ENCODE assay signal across 8 cellular contexts in the genomic region with DNA sequence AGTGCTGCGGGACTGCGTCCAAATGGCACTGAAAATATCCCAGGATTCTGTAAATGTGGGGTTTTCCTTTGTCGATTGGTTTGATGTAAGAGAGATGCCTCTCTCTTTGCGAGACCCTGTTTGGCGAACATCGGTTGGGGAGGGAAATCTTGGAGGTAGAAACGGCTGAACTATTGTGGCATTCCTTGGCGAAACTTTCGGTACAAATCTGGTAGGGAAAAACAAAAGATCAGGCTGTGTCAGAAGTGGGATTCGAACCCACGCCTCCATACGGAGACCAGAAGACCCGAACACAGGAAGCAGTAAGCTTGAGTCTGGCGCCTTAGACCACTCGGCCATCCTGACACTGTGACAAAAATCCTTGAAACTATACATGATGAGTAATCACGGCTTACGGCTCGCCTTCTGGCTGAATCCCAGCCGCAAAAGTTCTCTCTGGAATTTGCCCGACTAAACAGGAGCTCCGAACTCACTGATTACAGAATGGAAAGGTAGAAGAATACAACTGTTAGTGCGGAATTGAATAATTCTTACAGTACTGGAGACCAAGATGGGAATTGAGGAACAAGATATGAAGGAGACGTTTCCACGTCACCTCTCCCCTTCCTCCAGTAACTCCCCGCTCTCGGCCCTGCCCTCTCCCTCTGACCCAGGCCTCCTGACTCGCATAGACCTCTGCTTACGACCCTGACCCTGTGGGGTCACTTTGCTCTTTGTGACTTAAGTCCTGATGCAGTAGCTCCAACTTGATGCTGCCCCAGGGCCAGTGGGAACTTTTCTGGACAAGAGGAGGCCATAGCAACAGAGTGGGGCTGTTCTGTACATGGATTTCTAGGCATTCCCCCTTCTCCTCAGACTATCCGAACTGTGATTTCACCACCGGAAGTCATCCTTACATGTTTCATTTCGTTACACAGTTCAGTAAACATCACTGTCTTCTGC.
A peak's percentile ranks its signal among the peaks of the same experiment; 100 is the strongest.
DNase-seq lines count a peak whose midpoint lies in the region; ATAC-seq lines count a peak whose summit lies in the region.

No MANE protein-coding gene starts in this region.

- peak overlapping the region; percentile 51 for H3K23ac ChIP-seq in trophoblast cell (ENCODE audit: low read length)

- H3K4me3 Mint-ChIP-seq in activated CD8-positive, alpha-beta memory T cell treated with anti-CD3 and anti-CD28 coated beads, Interleukin-2, amount 10 ng/mL, durations not matched to agents 7 days and 5 days, result peak overlapping the region; percentile 65

- no peak overlapping the region for H2BK120ac ChIP-seq in trophoblast cell (ENCODE audit: insufficient read depth, low read length, poor library complexity)

- H4K8ac ChIP-seq in trophoblast cell (ENCODE audit: low read depth, low read length), result peak overlapping the region; percentile 63

- H3K27me3 ChIP-seq in trophoblast cell (ENCODE audit: insufficient read depth, low read length), result no peaks in the 10 kb centered on the region

- no peaks in the 10 kb centered on the region for H3K9me3 ChIP-seq in trophoblast cell (ENCODE audit: insufficient read depth, low read depth, low read length)

- no peaks in the 10 kb centered on the region for H3K79me2 ChIP-seq in trophoblast cell (ENCODE audit: control insufficient read depth, insufficient read depth, low read length, poor library complexity)

- H3K36me3 ChIP-seq in trophoblast cell (ENCODE audit: control insufficient read depth in 1 of 2, insufficient read depth in 2 of 2, low read length in 2 of 2), result no peaks in the 10 kb centered on the region

- peak overlapping the region; percentile 63 for H4K12ac ChIP-seq in trophoblast cell (ENCODE audit: low read depth, low read length)

- no peaks in the 10 kb centered on the region for H3K9me3 Mint-ChIP-seq in activated CD8-positive, alpha-beta memory T cell treated with anti-CD3 and anti-CD28 coated beads, Interleukin-2, amount 10 ng/mL, durations not matched to agents 7 days and 5 days (ENCODE audit: low read depth)

- H2BK5ac ChIP-seq in trophoblast cell (ENCODE audit: low read depth, low read length, poor library complexity), result no peak overlapping the region

- H3K4me2 ChIP-seq in trophoblast cell (ENCODE audit: low read length), result peak overlapping the region; percentile 87

- no peak overlapping the region for H3K14ac ChIP-seq in trophoblast cell (ENCODE audit: low read length)

- ATAC-seq in activated CD8-positive, alpha-beta memory T cell treated with anti-CD3 and anti-CD28 coated beads, Interleukin-2, amount 10 ng/mL, durations not matched to agents 7 days and 5 days, result no peak
- ATAC-seq in HG03354 (IDR thresholded peaks at IDR 0.05; ENCODE audit: poor library complexity, severe bottlenecking, unreplicated experiment), result no peak

- WGBS in trophoblast cell (ENCODE audit: extremely low coverage, insufficient coverage, insufficient read length), result no CpG with 5 or more reads among the region's 31 CpGs

- peaks cover 8 to 10% of the 10 kb centered on the region in 2 experiments for H3K4me1 ChIP-seq in trophoblast cell (ENCODE audit: control insufficient read depth in 1 of 2, insufficient read depth in 2 of 2, low read length in 2 of 2)

- H2AFZ ChIP-seq in trophoblast cell (ENCODE audit: insufficient read depth, low read length, poor library complexity), result peak overlapping the region; percentile 52

- no peak overlapping the region for H2AK5ac ChIP-seq in trophoblast cell (ENCODE audit: low read length)

- DNase-seq in activated CD8-positive, alpha-beta memory T cell treated with anti-CD3 and anti-CD28 coated beads, Interleukin-2, amount 10 ng/mL, durations not matched to agents 7 days and 5 days, result peak; percentile 51
- DNase-seq in activated CD8-positive, alpha-beta memory T cell treated with anti-CD3 and anti-CD28 coated beads, Interleukin-2, amount 50 U/mL, for 4 hours, result no peak
- DNase-seq in NCI-H2227 (lab: John Stamatoyannopoulos, UW; ENCODE audit: unreplicated experiment) (peak; percentile 81), cerebellar cortex (ENCODE audit: low spot score) (peak; percentile 80), trophoblast cell (peak; percentile 66 to 79), middle frontal gyrus (ENCODE audit: extremely low spot score, low spot score) (no peak), Ammon's horn (ENCODE audit: low spot score) (no peak)

- H3K18ac ChIP-seq in trophoblast cell (ENCODE audit: low read length), result no peak overlapping the region

- H3K27me3 Mint-ChIP-seq in activated CD8-positive, alpha-beta memory T cell treated with anti-CD3 and anti-CD28 coated beads, Interleukin-2, amount 10 ng/mL, durations not matched to agents 7 days and 5 days, result peaks cover 40% of the 10 kb centered on the region

- H3K27ac ChIP-seq in trophoblast cell (ENCODE audit: low read depth, low read length), result no peak overlapping the region

- no peak overlapping the region for H2BK12ac ChIP-seq in trophoblast cell (ENCODE audit: low read length)

- CTCF ChIA-PET in activated CD8-positive, alpha-beta memory T cell treated with anti-CD3 and anti-CD28 coated beads, Interleukin-2, amount 10 ng/mL, durations not matched to agents 7 days and 5 days (lab: Charles Lee), result interaction anchor here (1.0 kb wide), 1 partner anchor 82 kb away, joined by 3 read pairs; no protein-coding TSS in a partner anchor

- H3K4me1 Mint-ChIP-seq in activated CD8-positive, alpha-beta memory T cell treated with anti-CD3 and anti-CD28 coated beads, Interleukin-2, amount 10 ng/mL, durations not matched to agents 7 days and 5 days, result peaks cover 37% of the 10 kb centered on the region

- H3K9ac ChIP-seq in trophoblast cell (ENCODE audit: low read length), result peak overlapping the region; percentile 73

- peaks cover 2% of the 10 kb centered on the region for H3K36me3 Mint-ChIP-seq in activated CD8-positive, alpha-beta memory T cell treated with anti-CD3 and anti-CD28 coated beads, Interleukin-2, amount 10 ng/mL, durations not matched to agents 7 days and 5 days

- peaks cover 4% of the 10 kb centered on the region for H3K79me1 ChIP-seq in trophoblast cell (ENCODE audit: low read length)

- peak overlapping the region; percentile 56 for H3K27ac Mint-ChIP-seq in activated CD8-positive, alpha-beta memory T cell treated with anti-CD3 and anti-CD28 coated beads, Interleukin-2, amount 10 ng/mL, durations not matched to agents 7 days and 5 days

- H3K4ac ChIP-seq in trophoblast cell (ENCODE audit: low read depth, low read length), result no peak overlapping the region

- H4K91ac ChIP-seq in trophoblast cell (ENCODE audit: low read depth, low read length), result peak overlapping the region; percentile 4

- peak overlapping the region; percentile 76 for H3K4me3 ChIP-seq in trophoblast cell (ENCODE audit: low read depth, low read length)

Comparison
In these comparisons a context has a peak if more than half of its experiments do, and no peak if none do; other contexts are left out.
1. DNase-seq: peak in activated CD8-positive, alpha-beta memory T cell treated with anti-CD3 and anti-CD28 coated beads, Interleukin-2, amount 10 ng/mL, durations not matched to agents 7 days and 5 days (single experiment), NCI-H2227 (single experiment), cerebellar cortex (single experiment) and trophoblast cell (2 of 2); none in activated CD8-positive, alpha-beta memory T cell treated with anti-CD3 and anti-CD28 coated beads, Interleukin-2, amount 50 U/mL, for 4 hours (single experiment), middle frontal gyrus (single experiment) and Ammon's horn (single experiment).